26 cellular contexts compared by ENCODE assay signal in genomic region chr7:1068656-1069055, GRCh38.
"Had no signal": no experiment of that assay in that cellular context is flagged by ENCODE, and none has a peak within 500 bp of the region (broad histone marks: within the 10 kb centered on the region; RNA-seq: fewer than 3 reads in every experiment).

No MANE protein-coding gene starts in this region.

- ATAC-seq: gastroesophageal sphincter; left cardiac atrium; left ventricle myocardium superior; psoas muscle; sciatic nerve; stimulated activated naive B cell treated with anti-CD40 and anti-IgM and Interleukin-4, amounts not matched to agents 10 μg/mL and 1 μg/mL and 100 μg/mL, for 72 hours; stimulated activated naive CD8-positive, alpha-beta T cell treated with anti-CD3 and anti-CD28 coated beads, Interleukin-15, amount 100 ng/mL, for 72 hours had no signal

- H3K9ac ChIP-seq: parathyroid adenoma had no signal

- FAIRE-seq: kidney had no signal

- H3K36me3 Mint-ChIP-seq: immature natural killer cell, naive B cell had no signal

- H3K9me3 ChIP-seq: esophagus squamous epithelium, gastroesophageal sphincter, psoas muscle, spleen, testis, tibial nerve had no signal

- H3K27ac Mint-ChIP-seq: immature natural killer cell; nephron; stimulated activated naive B cell treated with anti-CD40 and anti-IgM and Interleukin-4, amounts not matched to agents 10 μg/mL and 1 μg/mL and 100 μg/mL, for 72 hours; stimulated activated naive CD8-positive, alpha-beta T cell treated with anti-CD3 and anti-CD28 coated beads, Interleukin-15, amount 100 ng/mL, for 72 hours had no signal

- H3K27ac ChIP-seq: esophagus squamous epithelium, gastroesophageal sphincter, parathyroid adenoma, psoas muscle, spleen, testis, tibial nerve had no signal

- H2AFZ ChIP-seq: parathyroid adenoma had no signal

- DNase-seq: effector memory CD4-positive, alpha-beta T cell; esophagus squamous epithelium; foreskin fibroblast; glutamatergic neuron; immature natural killer cell; kidney; left cardiac atrium; left ventricle myocardium superior; mesenchymal stem cell; midbrain; naive B cell; psoas muscle; retina; spleen; stimulated activated CD4-positive, alpha-beta T cell treated with anti-CD3 and anti-CD28 coated beads, Interleukin-15, amount 100 ng/mL, for 24 hours; stimulated activated CD4-positive, alpha-beta T cell treated with anti-CD3 and anti-CD28 coated beads, Interleukin-1b, Interleukin-23, amount 100 ng/mL, for 48 hours; stimulated activated CD4-positive, alpha-beta T cell treated with anti-CD3 and anti-CD28 coated beads, Interleukin-4, amount 100 ng/mL, for 4 hours; stimulated activated naive B cell treated with anti-CD40 and anti-IgM and Interleukin-4, amounts not matched to agents 10 μg/mL and 1 μg/mL and 100 μg/mL, for 72 hours; stimulated activated naive CD8-positive, alpha-beta T cell treated with anti-CD3 and anti-CD28 coated beads, Interleukin-15, amount 100 ng/mL, for 72 hours; testis had no signal

- H3K27me3 Mint-ChIP-seq: stimulated activated naive CD8-positive, alpha-beta T cell treated with anti-CD3 and anti-CD28 coated beads, Interleukin-15, amount 100 ng/mL, for 72 hours had no signal

- H3K27me3 ChIP-seq: esophagus squamous epithelium, gastroesophageal sphincter, testis, tibial nerve had no signal

- H3K4me3 ChIP-seq: esophagus squamous epithelium, gastroesophageal sphincter, lung, psoas muscle, spleen, testis, tibial nerve had no signal

- H3K9me3 Mint-ChIP-seq: immature natural killer cell; naive B cell; nephron; stimulated activated naive B cell treated with anti-CD40 and anti-IgM and Interleukin-4, amounts not matched to agents 10 μg/mL and 1 μg/mL and 100 μg/mL, for 72 hours had no signal

- H3K4me3 Mint-ChIP-seq: immature natural killer cell; naive B cell; nephron; stimulated activated naive B cell treated with anti-CD40 and anti-IgM and Interleukin-4, amounts not matched to agents 10 μg/mL and 1 μg/mL and 100 μg/mL, for 72 hours; stimulated activated naive CD8-positive, alpha-beta T cell treated with anti-CD3 and anti-CD28 coated beads, Interleukin-15, amount 100 ng/mL, for 72 hours had no signal

- H3K36me3 ChIP-seq: esophagus squamous epithelium, gastroesophageal sphincter, spleen, tibial nerve had no signal
